ENCODE assay signal across 7 cellular contexts in the genomic region with DNA sequence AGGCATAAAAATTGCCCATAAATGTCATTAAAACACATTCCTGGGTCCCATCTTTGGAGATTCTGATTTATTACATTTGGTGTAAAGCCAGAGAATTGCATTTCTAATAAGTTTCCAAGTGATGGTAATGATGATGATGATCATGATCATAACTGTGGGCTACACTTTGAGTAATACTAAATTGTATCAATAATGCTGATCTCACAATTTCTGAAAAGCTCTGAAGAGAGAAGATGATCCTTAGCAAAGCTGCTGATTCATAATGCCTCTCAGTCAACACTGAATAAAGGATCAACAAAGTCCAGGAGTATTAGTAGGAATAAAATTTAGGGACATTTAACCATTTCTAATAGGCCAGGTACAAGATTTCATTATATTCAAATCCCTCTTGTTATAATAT.
"Had no signal": no experiment of that assay in that cellular context is flagged by ENCODE, and none has a peak within 500 bp of the region (broad histone marks: within the 10 kb centered on the region; RNA-seq: fewer than 3 reads in every experiment).

No MANE protein-coding gene starts in this region.

- H3K27ac Mint-ChIP-seq: IgD-negative memory B cell had no signal

- H3K4me1 Mint-ChIP-seq: IgD-negative memory B cell had no signal

- H3K4me3 Mint-ChIP-seq: IgD-negative memory B cell had no signal

- H3K9ac ChIP-seq: KMS-11 had no signal

- H3K4me2 ChIP-seq: KMS-11 had no signal

- H3K36me3 Mint-ChIP-seq: IgD-negative memory B cell had no signal

- H3K4me3 ChIP-seq: K562 had no signal

- H3K27me3 Mint-ChIP-seq: IgD-negative memory B cell had no signal

- DNase-seq: KBM-7, KG1 had no signal

- ATAC-seq: K562 had no signal

- FAIRE-seq: HTR-8/SVneo, K562 had no signal

- H3K27ac ChIP-seq: HL-60, KMS-11 had no signal
